ENCODE assay signal across 19 cellular contexts in genomic region chr3:50628601-50629000, GRCh38. TPM values are rescaled to one million over a fixed set of nuclear protein-coding genes. Genes with fewer than 3 reads are reported as not detected.
DNase-seq lines count a peak whose midpoint lies in the region; ATAC-seq and TF ChIP-seq lines count a peak whose summit lies in the region.
"Had no signal": no experiment of that assay in that cellular context is flagged by ENCODE, and none has a peak within 500 bp of the region (broad histone marks: within the 10 kb centered on the region; RNA-seq: fewer than 3 reads in every experiment).

No MANE protein-coding gene starts in this region.

- H3K4me3 Mint-ChIP-seq in natural killer cell: no peak overlapping the region
- no peak overlapping the region for H3K4me3 Mint-ChIP-seq in natural killer cell treated with Interleukin-12 subunit alpha and Interleukin-12 subunit beta and Interleukin-15 and Interleukin-18, amount 100 ng/mL, for 72 hours
- H3K4me3 Mint-ChIP-seq in dendritic cell treated with granulocyte-macrophage colony-stimulating factor and Interleukin-4, amounts not matched to agents 40 ng/mL and 50 ng/mL, for 4 days: no peak overlapping the region
- H3K4me3 Mint-ChIP-seq: brain, WTC11 had no signal

- DNase-seq in natural killer cell: no peak
- DNase-seq in natural killer cell treated with Interleukin-12 subunit alpha and Interleukin-12 subunit beta and Interleukin-15 and Interleukin-18, amount 100 ng/mL, for 72 hours (ENCODE audit: low spot score): no peak
- DNase-seq in RWPE1 (ENCODE audit: low spot score): no peak
- DNase-seq in amniotic stem cell (lab: John Stamatoyannopoulos, UW): no peak
- no peak for DNase-seq in H7
- DNase-seq: activated naive CD4-positive, alpha-beta T cell; Kasumi-1; NCI-H1092 treated with DMSO at 0.1 percent for 48 hours; NCI-H2081 treated with DMSO at 0.1 percent for 48 hours; NCI-H510A treated with DMSO at 0.1 percent for 48 hours; SHP77 treated with DMSO at 0.1 percent for 48 hours; T-helper 2 cell had no signal

- no peak overlapping the region for H3K4me3 ChIP-seq in thymus (ENCODE audit: low read length)
- no peak overlapping the region for H3K4me3 ChIP-seq in H7 (ENCODE audit: insufficient read depth, low read depth, low read length)

- H3K27me3 Mint-ChIP-seq in natural killer cell (ENCODE audit: low read depth in 2 of 2): no peaks in the 10 kb centered on the region
- H3K27me3 Mint-ChIP-seq in natural killer cell treated with Interleukin-12 subunit alpha and Interleukin-12 subunit beta and Interleukin-15 and Interleukin-18, amount 100 ng/mL, for 72 hours: no peaks in the 10 kb centered on the region
- no peaks in the 10 kb centered on the region for H3K27me3 Mint-ChIP-seq in dendritic cell treated with granulocyte-macrophage colony-stimulating factor and Interleukin-4, amounts not matched to agents 40 ng/mL and 50 ng/mL, for 4 days
- H3K27me3 Mint-ChIP-seq: brain had no signal

- POLR2A ChIA-PET in RWPE1 (lab: Yijun Ruan, JAX; ENCODE audit: low non-redundant PET): no interaction called here

- CTCF ChIA-PET in RWPE1 (lab: Yijun Ruan, JAX): no interaction called here

- H3K27ac ChIP-seq in RWPE1 (peak overlapping the region; percentile 81), thymus (ENCODE audit: low read depth) (peak overlapping the region; percentile 11)

- H3K9me3 Mint-ChIP-seq in natural killer cell: no peaks in the 10 kb centered on the region
- no peaks in the 10 kb centered on the region for H3K9me3 Mint-ChIP-seq in natural killer cell treated with Interleukin-12 subunit alpha and Interleukin-12 subunit beta and Interleukin-15 and Interleukin-18, amount 100 ng/mL, for 72 hours
- no peaks in the 10 kb centered on the region for H3K9me3 Mint-ChIP-seq in dendritic cell treated with granulocyte-macrophage colony-stimulating factor and Interleukin-4, amounts not matched to agents 40 ng/mL and 50 ng/mL, for 4 days
- H3K9me3 Mint-ChIP-seq: brain, WTC11 had no signal

- H3K36me3 ChIP-seq in thymus (ENCODE audit: control insufficient read depth, insufficient read depth) (peaks cover 9% of the 10 kb centered on the region), H7 (replicated peaks; ENCODE audit: control insufficient read depth, insufficient read depth, low read length) (no peaks in the 10 kb centered on the region)

- H3K36me3 Mint-ChIP-seq in natural killer cell: no peaks in the 10 kb centered on the region
- H3K36me3 Mint-ChIP-seq in natural killer cell treated with Interleukin-12 subunit alpha and Interleukin-12 subunit beta and Interleukin-15 and Interleukin-18, amount 100 ng/mL, for 72 hours: no peaks in the 10 kb centered on the region
- H3K36me3 Mint-ChIP-seq in dendritic cell treated with granulocyte-macrophage colony-stimulating factor and Interleukin-4, amounts not matched to agents 40 ng/mL and 50 ng/mL, for 4 days (ENCODE audit: low read depth): peaks cover 100% of the 10 kb centered on the region
- H3K36me3 Mint-ChIP-seq: brain had no signal

- H3K9me3 ChIP-seq in thymus (ENCODE audit: control insufficient read depth): no peaks in the 10 kb centered on the region

- WGBS in thymus: 68% methylated on average over 3 of the region's 3 CpGs

- peaks cover 86 to 97% of the 10 kb centered on the region in 2 donors for H3K4me1 Mint-ChIP-seq in natural killer cell
- peaks cover 83 to 87% of the 10 kb centered on the region in 2 donors for H3K4me1 Mint-ChIP-seq in natural killer cell treated with Interleukin-12 subunit alpha and Interleukin-12 subunit beta and Interleukin-15 and Interleukin-18, amount 100 ng/mL, for 72 hours (ENCODE audit: low read depth in 2 of 2)
- peaks cover 99% of the 10 kb centered on the region for H3K4me1 Mint-ChIP-seq in dendritic cell treated with granulocyte-macrophage colony-stimulating factor and Interleukin-4, amounts not matched to agents 40 ng/mL and 50 ng/mL, for 4 days (ENCODE audit: low read depth)

- no peak for TF ChIP-seq CTCF in natural killer cell (IDR thresholded peaks at IDR 0.05)
- no peak for TF ChIP-seq CTCF in RWPE1 (conservative IDR thresholded peaks at IDR 0.05; ENCODE audit: low read depth)

- H3K4me1 ChIP-seq in thymus (ENCODE audit: control insufficient read depth, insufficient read depth, low read length): peaks cover 61% of the 10 kb centered on the region

- peak overlapping the region; percentile 38 to 69 for H3K27ac Mint-ChIP-seq in natural killer cell
- H3K27ac Mint-ChIP-seq in natural killer cell treated with Interleukin-12 subunit alpha and Interleukin-12 subunit beta and Interleukin-15 and Interleukin-18, amount 100 ng/mL, for 72 hours: peak overlapping the region in 1 of 2 donors; percentile 90
- peak overlapping the region; percentile 84 for H3K27ac Mint-ChIP-seq in dendritic cell treated with granulocyte-macrophage colony-stimulating factor and Interleukin-4, amounts not matched to agents 40 ng/mL and 50 ng/mL, for 4 days
- H3K27ac Mint-ChIP-seq: WTC11 had no signal

- no peaks in the 10 kb centered on the region for H3K27me3 ChIP-seq in thymus (ENCODE audit: control insufficient read depth, insufficient read depth)
- H3K27me3 ChIP-seq in H7 (ENCODE audit: control insufficient read depth, insufficient read depth, low read length): no peaks in the 10 kb centered on the region

- intact Hi-C loops in natural killer cell (cut with micrococcal nuclease): no loop called here
- intact Hi-C loops in dendritic cell treated with granulocyte-macrophage colony-stimulating factor and Interleukin-4, amounts not matched to agents 40 ng/mL and 50 ng/mL, for 4 days (cut with micrococcal nuclease): no loop called here

- ATAC-seq in natural killer cell: no peak
- no peak for ATAC-seq in natural killer cell treated with Interleukin-12 subunit alpha and Interleukin-12 subunit beta and Interleukin-15 and Interleukin-18, amount 100 ng/mL, for 72 hours
- no peak for ATAC-seq in GM19328 (IDR thresholded peaks at IDR 0.05; ENCODE audit: unreplicated experiment)
- ATAC-seq: left lobe of liver, sciatic nerve had no signal

RNA-seq across cellular contexts. Expression of gene MAPKAPK3, which starts 11.7 kb away (rescaled TPM):
- total RNA-seq in natural killer cell: 10 to 100 TPM; 48.0 to 57.7 (median 49.3) TPM
- 100 to 1,000 TPM in 1 of 2 donors, 10 to 100 TPM in 1; 84.8 to 106 TPM for total RNA-seq in natural killer cell treated with Interleukin-12 subunit alpha and Interleukin-12 subunit beta and Interleukin-15 and Interleukin-18, amount 100 ng/mL, for 72 hours
- 24.9 TPM for polyA plus RNA-seq in thymus
- total RNA-seq in H7 (2014; rRNA removed; shearing (Covaris generic)): 72.5 and 73.1 TPM in 2 replicates

RNA-seq across cellular contexts. Expression of gene CISH, which starts 17.0 kb away (rescaled TPM):
- total RNA-seq in natural killer cell: 10 to 100 TPM in 2 of 3 donors, 1 to 10 TPM in 1; 2.4 to 23.6 (median 11.3) TPM
- total RNA-seq in natural killer cell treated with Interleukin-12 subunit alpha and Interleukin-12 subunit beta and Interleukin-15 and Interleukin-18, amount 100 ng/mL, for 72 hours: 100 to 1,000 TPM; 146 to 151 TPM
- 7.0 TPM for polyA plus RNA-seq in thymus
- 0.96 and 1.6 TPM in 2 replicates for total RNA-seq in H7 (2014; rRNA removed; shearing (Covaris generic))

RNA-seq across cellular contexts. Expression of gene DOCK3, which starts 46.1 kb away (rescaled TPM):
- 1 to 10 TPM; 1.4 to 2.4 (median 1.7) TPM for total RNA-seq in natural killer cell
- total RNA-seq in natural killer cell treated with Interleukin-12 subunit alpha and Interleukin-12 subunit beta and Interleukin-15 and Interleukin-18, amount 100 ng/mL, for 72 hours: 1 to 10 TPM; 1.3 to 4.5 TPM
- polyA plus RNA-seq in thymus: 0.21 TPM
- total RNA-seq in H7 (2014; rRNA removed; shearing (Covaris generic)): 2.0 and 3.2 TPM in 2 replicates
- total RNA-seq: left lobe of liver had no signal

RNA-seq across cellular contexts. Expression of gene HEMK1, which starts 59.3 kb away (rescaled TPM):
- total RNA-seq in natural killer cell: 10 to 100 TPM; 20.5 to 29.3 (median 28.2) TPM
- 10 to 100 TPM; 31.5 to 48.4 TPM for total RNA-seq in natural killer cell treated with Interleukin-12 subunit alpha and Interleukin-12 subunit beta and Interleukin-15 and Interleukin-18, amount 100 ng/mL, for 72 hours
- polyA plus RNA-seq in thymus: 43.4 TPM
- total RNA-seq in H7 (2014; rRNA removed; shearing (Covaris generic)): 15.5 and 19.0 TPM in 2 replicates

Comparison
In these comparisons a context has a peak if more than half of its experiments do, and no peak if none do; other contexts are left out.
1. RNA of gene CISH, which starts 17.0 kb away (total RNA-seq): 146 to 151 TPM in natural killer cell treated with Interleukin-12 subunit alpha and Interleukin-12 subunit beta and Interleukin-15 and Interleukin-18, amount 100 ng/mL, for 72 hours; 2.4 to 23.6 TPM in natural killer cell and 0.96 to 1.6 TPM in H7; every median in the first group is over 4 times any median in the second.